ENCODE assay signal across 21 cellular contexts in genomic region chr10:106392781-106393180, GRCh38.
DNase-seq lines count a peak whose midpoint lies in the region; ATAC-seq and TF ChIP-seq lines count a peak whose summit lies in the region.
"Had no signal": no experiment of that assay in that cellular context is flagged by ENCODE, and none has a peak within 500 bp of the region (broad histone marks: within the 10 kb centered on the region; RNA-seq: fewer than 3 reads in every experiment).

No MANE protein-coding gene starts in this region.

- peaks cover 0 to 19% (median 9%) of the 10 kb centered on the region in 9 donors for H3K4me1 ChIP-seq in heart right ventricle
- peaks cover 13% of the 10 kb centered on the region for H3K4me1 ChIP-seq in left ventricle myocardium inferior
- H3K4me1 ChIP-seq in lower lobe of right lung, result no peaks in the 10 kb centered on the region
- H3K4me1 ChIP-seq: BLaER1, SJSA1 had no signal

- POLR2A ChIA-PET in HEK293T (lab: Yijun Ruan, JAX), result no interaction called here

- TF ChIP-seq CTCF in heart right ventricle (IDR thresholded peaks at IDR 0.05) (no peak), left ventricle myocardium inferior (IDR thresholded peaks at IDR 0.05; ENCODE audit: borderline replicate concordance) (no peak), lower lobe of right lung (IDR thresholded peaks at IDR 0.05) (no peak)

- no peaks in the 10 kb centered on the region for H3K27me3 Mint-ChIP-seq in central memory CD8-positive, alpha-beta T cell
- no peaks in the 10 kb centered on the region for H3K27me3 Mint-ChIP-seq in activated T-cell treated with anti-CD3 and anti-CD28 coated beads, Interleukin-2, amount 50 U/mL, for 4 hours (ENCODE audit: low read depth)
- H3K27me3 Mint-ChIP-seq: CD4-positive, CD25-positive, alpha-beta regulatory T cell had no signal

- H3K36me3 ChIP-seq in heart right ventricle, result no peaks in the 10 kb centered on the region
- no peaks in the 10 kb centered on the region for H3K36me3 ChIP-seq in left ventricle myocardium inferior
- H3K36me3 ChIP-seq in lower lobe of right lung, result no peaks in the 10 kb centered on the region
- H3K36me3 ChIP-seq: BLaER1, MG63, SJSA1 had no signal

- H3K4me3 Mint-ChIP-seq in central memory CD8-positive, alpha-beta T cell, result no peak overlapping the region
- H3K4me3 Mint-ChIP-seq in activated T-cell treated with anti-CD3 and anti-CD28 coated beads, Interleukin-2, amount 50 U/mL, for 4 hours, result no peak overlapping the region
- H3K4me3 Mint-ChIP-seq: CD4-positive, CD25-positive, alpha-beta regulatory T cell had no signal

- H3K9me3 ChIP-seq in heart right ventricle, result no peaks in the 10 kb centered on the region
- no peaks in the 10 kb centered on the region for H3K9me3 ChIP-seq in left ventricle myocardium inferior (replicated peaks)
- no peaks in the 10 kb centered on the region for H3K9me3 ChIP-seq in lower lobe of right lung
- H3K9me3 ChIP-seq: BLaER1, MG63, SJSA1 had no signal

- WGBS in heart right ventricle, 2 donors, result 50 to 57% methylated on average over 4 of the region's 4 CpGs

- H3K9me3 Mint-ChIP-seq in central memory CD8-positive, alpha-beta T cell, result peaks cover 6% of the 10 kb centered on the region
- H3K9me3 Mint-ChIP-seq in activated T-cell treated with anti-CD3 and anti-CD28 coated beads, Interleukin-2, amount 50 U/mL, for 4 hours, result peaks cover 3% of the 10 kb centered on the region

- H3K27ac ChIP-seq in heart right ventricle, result no peak overlapping the region
- H3K27ac ChIP-seq in left ventricle myocardium inferior (replicated peaks), result no peak overlapping the region
- H3K27ac ChIP-seq in lower lobe of right lung, result no peak overlapping the region
- H3K27ac ChIP-seq: BLaER1, SJSA1 had no signal

- ATAC-seq in heart right ventricle, result peak in 5 of 8 donors; percentile 24 to 49 (median 47)
- peak; percentile 32 for ATAC-seq in central memory CD8-positive, alpha-beta T cell (replicated peaks; ENCODE audit: extremely low read depth, poor library complexity, severe bottlenecking)
- peak; percentile 31 to 51 for ATAC-seq in lower lobe of right lung
- no peak for ATAC-seq in HG03571 (IDR thresholded peaks at IDR 0.05; ENCODE audit: unreplicated experiment)
- ATAC-seq in activated T-cell treated with anti-CD3 and anti-CD28 coated beads, Interleukin-2, amount 50 U/mL, for 4 hours, result no peak

- intact Hi-C loops in heart right ventricle (cut with DNase I), result no loop called here
- intact Hi-C loops in left ventricle myocardium inferior (cut with micrococcal nuclease), result no loop called here
- intact Hi-C loops in lower lobe of right lung (cut with DNase I), result no loop called here

- no peaks in the 10 kb centered on the region for H3K4me1 Mint-ChIP-seq in central memory CD8-positive, alpha-beta T cell
- no peaks in the 10 kb centered on the region for H3K4me1 Mint-ChIP-seq in activated T-cell treated with anti-CD3 and anti-CD28 coated beads, Interleukin-2, amount 50 U/mL, for 4 hours (ENCODE audit: low read depth)
- H3K4me1 Mint-ChIP-seq: CD4-positive, CD25-positive, alpha-beta regulatory T cell had no signal

- H3K27me3 ChIP-seq in heart right ventricle, result no peaks in the 10 kb centered on the region
- H3K27me3 ChIP-seq in left ventricle myocardium inferior (ENCODE audit: low read depth), result no peaks in the 10 kb centered on the region
- H3K27me3 ChIP-seq in lower lobe of right lung (ENCODE audit: low read depth), result no peaks in the 10 kb centered on the region
- H3K27me3 ChIP-seq: BLaER1, MG63, SJSA1 had no signal

- DNase-seq in heart right ventricle, result no peak
- no peak for DNase-seq in left ventricle myocardium inferior
- DNase-seq in central memory CD8-positive, alpha-beta T cell (ENCODE audit: low spot score in 2 of 2), result no peak
- no peak for DNase-seq in lower lobe of right lung
- DNase-seq in HuH-7.5 (ENCODE audit: low spot score), result no peak
- no peak for DNase-seq in HEK293T (ENCODE audit: extremely low spot score)
- no peak for DNase-seq in activated T-cell treated with anti-CD3 and anti-CD28 coated beads, Interleukin-2, amount 50 U/mL, for 4 hours
- DNase-seq: CD4-positive, CD25-positive, alpha-beta regulatory T cell; GDM1; IMR-90; KG1; MG63; NCI-H1105 treated with DMSO at 0.1 percent for 48 hours; NCI-H146; NCI-H1930; NCI-H2107; NCI-H524; NCI-H748 treated with DMSO at 0.1 percent for 48 hours had no signal

- no peaks in the 10 kb centered on the region for H3K36me3 Mint-ChIP-seq in central memory CD8-positive, alpha-beta T cell (ENCODE audit: insufficient read depth)
- H3K36me3 Mint-ChIP-seq in activated T-cell treated with anti-CD3 and anti-CD28 coated beads, Interleukin-2, amount 50 U/mL, for 4 hours (ENCODE audit: insufficient read depth), result no peaks in the 10 kb centered on the region
- H3K36me3 Mint-ChIP-seq: CD4-positive, CD25-positive, alpha-beta regulatory T cell had no signal

- no peak overlapping the region for H3K27ac Mint-ChIP-seq in central memory CD8-positive, alpha-beta T cell (ENCODE audit: low read depth)
- H3K27ac Mint-ChIP-seq: CD4-positive, CD25-positive, alpha-beta regulatory T cell had no signal

- CTCF ChIA-PET in HEK293T (lab: Yijun Ruan, JAX), result no interaction called here

- H3K4me3 ChIP-seq in heart right ventricle (no peak overlapping the region), left ventricle myocardium inferior (no peak overlapping the region), lower lobe of right lung (no peak overlapping the region)
- H3K4me3 ChIP-seq: BLaER1, MG63, SJSA1 had no signal

TF ChIP-seq in HEK293T, 16 proteins besides CTCF, POLR2A, EP300 and RAD21:
- TF ChIP-seq FOXA1 (IDR thresholded peaks at IDR 0.05) (no peak), ARNT (IDR thresholded peaks at IDR 0.05) (no peak), ELF4 (IDR thresholded peaks at IDR 0.05) (no peak), NFRKB (IDR thresholded peaks at IDR 0.05) (no peak), FOXM1 (IDR thresholded peaks at IDR 0.05; ENCODE audit: borderline replicate concordance) (no peak), HDGF (IDR thresholded peaks at IDR 0.05; ENCODE audit: borderline replicate concordance) (no peak), CTBP1 (IDR thresholded peaks at IDR 0.05; ENCODE audit: borderline replicate concordance) (no peak), L3MBTL2 (conservative IDR thresholded peaks at IDR 0.05) (no peak), ZNF384 (IDR thresholded peaks at IDR 0.05) (no peak), SP1 (IDR thresholded peaks at IDR 0.05) (no peak), TARDBP (IDR thresholded peaks at IDR 0.05) (no peak), PKNOX1 (IDR thresholded peaks at IDR 0.05) (no peak), LEF1 (IDR thresholded peaks at IDR 0.05; ENCODE audit: borderline replicate concordance) (no peak)
TF ChIP-seq in HEK293T: peak in this region for 0.

Comparison
In these comparisons a context has a peak if more than half of its experiments do, and no peak if none do; other contexts are left out.
1. ATAC-seq: peak in heart right ventricle (5 of 8), central memory CD8-positive, alpha-beta T cell (single experiment) and lower lobe of right lung (2 of 2); none in HG03571 (single experiment) and activated T-cell treated with anti-CD3 and anti-CD28 coated beads, Interleukin-2, amount 50 U/mL, for 4 hours (0 of 2).